21 cellular contexts compared by ENCODE assay signal in the genomic region with DNA sequence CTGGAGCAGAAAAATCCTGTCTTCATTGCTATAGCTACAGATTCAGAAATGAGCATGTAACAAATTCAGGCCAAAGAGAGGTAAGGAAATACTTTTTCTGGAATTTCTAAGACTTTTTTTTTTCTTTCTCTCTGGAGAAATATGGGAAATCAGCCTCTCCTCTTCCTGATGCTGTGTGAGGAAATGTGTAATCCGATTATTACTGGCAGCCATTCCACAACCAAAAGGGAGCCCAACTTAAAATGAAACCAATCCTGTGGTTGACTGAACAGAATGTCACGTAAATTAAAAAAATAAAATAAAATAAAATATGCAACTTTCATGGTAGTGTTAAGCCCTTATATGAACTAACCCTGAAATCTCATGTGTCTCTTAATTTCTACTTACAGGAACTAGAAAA.
"Had no signal": no experiment of that assay in that cellular context is flagged by ENCODE, and none has a peak within 500 bp of the region (broad histone marks: within the 10 kb centered on the region; RNA-seq: fewer than 3 reads in every experiment).

No MANE protein-coding gene starts in this region.

- H3K9me3 Mint-ChIP-seq: activated naive CD8-positive, alpha-beta T cell treated with anti-CD3 and anti-CD28 coated beads, Interleukin-2, amount 50 U/mL, for 24 hours; activated T-helper 17 cell treated with anti-CD3 and anti-CD28 coated beads, Interleukin-2, amount 50 U/mL, for 72 hours; stimulated activated naive B cell treated with anti-CD40 and anti-IgM and Interleukin-4, amounts not matched to agents 10 μg/mL and 1 μg/mL and 100 μg/mL, for 72 hours had no signal

- H3K9me3 ChIP-seq: ascending aorta, mucosa of descending colon, prostate gland, tibial nerve had no signal

- H3K27me3 Mint-ChIP-seq: activated naive CD8-positive, alpha-beta T cell treated with anti-CD3 and anti-CD28 coated beads, Interleukin-2, amount 50 U/mL, for 24 hours; activated T-helper 17 cell treated with anti-CD3 and anti-CD28 coated beads, Interleukin-2, amount 50 U/mL, for 72 hours had no signal

- H3K4me3 Mint-ChIP-seq: activated naive CD8-positive, alpha-beta T cell treated with anti-CD3 and anti-CD28 coated beads, Interleukin-2, amount 50 U/mL, for 24 hours; activated T-helper 17 cell treated with anti-CD3 and anti-CD28 coated beads, Interleukin-2, amount 50 U/mL, for 72 hours; naive thymus-derived CD8-positive, alpha-beta T cell; stimulated activated naive B cell treated with anti-CD40 and anti-IgM and Interleukin-4, amounts not matched to agents 10 μg/mL and 1 μg/mL and 100 μg/mL, for 72 hours had no signal

- ATAC-seq: activated naive CD8-positive, alpha-beta T cell treated with anti-CD3 and anti-CD28 coated beads, Interleukin-2, amount 50 U/mL, for 24 hours; activated T-helper 17 cell treated with anti-CD3 and anti-CD28 coated beads, Interleukin-2, amount 50 U/mL, for 72 hours; left lobe of liver; mucosa of descending colon; naive thymus-derived CD8-positive, alpha-beta T cell; right cardiac atrium; stimulated activated naive B cell treated with anti-CD40 and anti-IgM and Interleukin-4, amounts not matched to agents 10 μg/mL and 1 μg/mL and 100 μg/mL, for 72 hours had no signal

- DNase-seq: activated CD4-positive, alpha-beta T cell treated with anti-CD3 and anti-CD28 coated beads for 1 hour; activated CD4-positive, alpha-beta T cell treated with anti-CD3 and anti-CD28 coated beads, Interleukin-2, amount 50 U/mL, for 48 hours; activated naive CD4-positive, alpha-beta T cell treated with Interleukin-2 at 50 U/mL for 16 hours; activated naive CD8-positive, alpha-beta T cell treated with anti-CD3 and anti-CD28 coated beads, Interleukin-2, amount 50 U/mL, for 24 hours; effector CD8-positive, alpha-beta T cell; islet precursor cell; mucosa of descending colon; naive thymus-derived CD8-positive, alpha-beta T cell; right cardiac atrium; stimulated activated CD4-positive, alpha-beta T cell treated with anti-CD3 and anti-CD28 coated beads, Interleukin-15, amount 100 ng/mL, for 24 hours; stimulated activated CD4-positive, alpha-beta T cell treated with anti-CD3 and anti-CD28 coated beads, Interleukin-4, amount 100 ng/mL, for 1 hour; stimulated activated naive B cell treated with anti-CD40 and anti-IgM and Interleukin-4, amounts not matched to agents 10 μg/mL and 1 μg/mL and 100 μg/mL, for 72 hours had no signal

- H3K4me1 ChIP-seq: ascending aorta, prostate gland, tibial nerve had no signal

- FAIRE-seq: bronchial epithelial cell had no signal

- H3K27me3 ChIP-seq: ascending aorta, tibial nerve had no signal

- H3K4me3 ChIP-seq: ascending aorta, coronary artery, mucosa of descending colon, prostate gland, skin epidermis, tibial nerve had no signal

- H3K4me1 Mint-ChIP-seq: activated naive CD8-positive, alpha-beta T cell treated with anti-CD3 and anti-CD28 coated beads, Interleukin-2, amount 50 U/mL, for 24 hours; activated T-helper 17 cell treated with anti-CD3 and anti-CD28 coated beads, Interleukin-2, amount 50 U/mL, for 72 hours; stimulated activated naive B cell treated with anti-CD40 and anti-IgM and Interleukin-4, amounts not matched to agents 10 μg/mL and 1 μg/mL and 100 μg/mL, for 72 hours had no signal

- H3K27ac ChIP-seq: ascending aorta, coronary artery, prostate gland, skin epidermis, tibial nerve, VCaP had no signal

- H3K27ac Mint-ChIP-seq: activated naive CD8-positive, alpha-beta T cell treated with anti-CD3 and anti-CD28 coated beads, Interleukin-2, amount 50 U/mL, for 24 hours; activated T-helper 17 cell treated with anti-CD3 and anti-CD28 coated beads, Interleukin-2, amount 50 U/mL, for 72 hours; naive thymus-derived CD8-positive, alpha-beta T cell; stimulated activated naive B cell treated with anti-CD40 and anti-IgM and Interleukin-4, amounts not matched to agents 10 μg/mL and 1 μg/mL and 100 μg/mL, for 72 hours had no signal

- H3K36me3 ChIP-seq: ascending aorta, prostate gland had no signal
